8 cellular contexts compared by ENCODE assay signal in the genomic region with DNA sequence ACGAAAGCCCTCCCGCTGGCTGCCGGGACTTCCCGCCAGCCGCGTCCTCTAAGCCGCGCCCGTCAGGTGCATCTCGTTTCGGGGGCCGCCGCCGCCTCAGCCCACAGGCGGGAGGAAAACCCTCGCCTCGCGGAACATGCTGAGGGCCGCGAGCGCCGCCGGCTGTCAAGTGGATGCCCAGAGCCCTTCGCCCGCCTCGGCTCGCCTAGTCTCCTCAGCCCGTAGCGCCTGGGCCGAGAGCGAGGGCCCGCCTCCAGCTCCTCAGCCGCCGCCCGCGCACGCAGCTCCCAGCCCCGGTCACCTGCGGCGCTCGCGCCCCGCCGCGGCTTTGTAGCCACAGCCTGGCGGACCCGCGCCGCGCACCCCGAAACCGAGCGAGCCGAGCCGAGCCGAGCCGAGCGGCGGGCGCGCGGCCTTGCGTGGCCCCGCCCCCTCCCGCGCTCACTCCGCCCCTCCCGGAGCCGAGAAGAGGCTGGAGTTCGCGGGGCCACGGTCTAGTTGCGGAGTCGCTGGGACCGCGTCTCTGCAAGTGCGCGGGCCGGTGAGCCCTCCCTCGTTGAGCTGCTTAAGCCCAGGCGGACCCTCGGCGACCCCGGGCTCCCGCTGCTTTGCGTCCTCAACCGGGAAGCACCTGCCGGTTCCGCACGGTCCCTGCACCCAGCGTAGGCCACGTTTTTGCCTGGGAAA. TPM values are rescaled to one million over a fixed set of nuclear protein-coding genes. Genes with fewer than 3 reads are reported as not detected.
A peak's percentile ranks its signal among the peaks of the same experiment; 100 is the strongest.
DNase-seq lines count a peak whose midpoint lies in the region; ATAC-seq and TF ChIP-seq lines count a peak whose summit lies in the region.

Gene EML5, minus strand, starts transcription at position 382 of the 687 bp plus-strand sequence. CDS start 450 bp downstream, outside the sequence.

- peak; percentile 28 for TF ChIP-seq CTCF in AG04449 (IDR thresholded peaks at IDR 0.05; ENCODE audit: insufficient read depth, low read length, missing control alignments)

- peak within 1 kb of the TSS; percentile 72 for H3K4me3 ChIP-seq in AG04449 (ENCODE audit: low read depth, low read length)

- CTCF ChIA-PET in AG04449 (lab: Yijun Ruan, JAX): interaction anchor here (1.1 to 2.8 kb wide), 7 partner anchors 9 to 221 kb away, joined by 3 to 14 read pairs (median 4); partner anchors contain the start of gene TTC8

- POLR2A ChIA-PET in AG04449 (lab: Yijun Ruan, JAX): interaction anchor here (1.5 kb wide), 1 partner anchor 32 kb away, joined by 6 read pairs; the partner anchor contains the start of gene TTC8

- ATAC-seq in GM18861 (IDR thresholded peaks at IDR 0.05; ENCODE audit: unreplicated experiment): peak; percentile 85
- peak; percentile 85 for ATAC-seq in HG03108 (IDR thresholded peaks at IDR 0.05; ENCODE audit: unreplicated experiment)

- DNase-seq in AG04449 (ENCODE audit: low read depth, low spot score) (no peak), NCI-H2227 treated with DMSO at 0.1 percent for 48 hours (lab: John Stamatoyannopoulos, UW) (peak; percentile 74), cerebellum (ENCODE audit: low spot score) (peak; percentile 92), kidney tubule cell (ENCODE audit: low spot score) (peak; percentile 89)
- peak; percentile 77 for DNase-seq in activated CD4-positive, alpha-beta T cell treated with anti-CD3 and anti-CD28 coated beads for 1 hour
- peak; percentile 71 to 75 for DNase-seq in stimulated activated CD4-positive, alpha-beta T cell treated with anti-CD3 and anti-CD28 coated beads, Interleukin-15, amount 100 ng/mL, for 48 hours (ENCODE audit: low read depth in 2 of 2)

RNA-seq across cellular contexts. Expression of gene EML5, which starts in this region (rescaled TPM):
- total RNA-seq in cerebellum: 31.1 TPM
